2 cellular contexts compared by ENCODE assay signal in the genomic region with DNA sequence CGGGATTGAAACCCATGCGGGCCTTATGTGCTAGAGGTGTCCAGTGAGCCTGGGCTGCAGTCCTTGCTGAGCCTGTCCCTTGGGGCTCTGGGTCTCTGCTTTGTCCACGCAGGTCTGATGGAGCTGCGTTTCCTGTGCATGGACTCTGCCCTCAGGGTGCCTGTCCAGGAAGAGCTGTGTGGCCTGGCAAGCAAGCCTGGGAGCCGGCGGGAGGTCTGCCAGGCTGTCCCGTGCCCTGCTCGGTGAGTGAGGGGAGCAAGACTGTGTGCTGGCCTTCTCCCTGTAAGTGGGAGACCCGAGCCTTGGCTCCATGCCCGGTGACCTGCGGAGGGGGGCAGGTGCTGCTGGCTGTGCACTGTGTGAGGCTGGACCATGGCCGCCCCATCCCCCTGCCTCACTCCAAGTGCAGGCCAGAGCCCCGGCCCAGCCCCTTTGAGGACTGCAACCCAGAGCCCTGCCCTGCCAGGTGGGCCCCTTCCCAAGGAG.
TF ChIP-seq lines count a peak whose summit lies in the region.

No MANE protein-coding gene starts in this region.

TF ChIP-seq in HEK293, 187 proteins besides CTCF, POLR2A, EP300 and RAD21 (continued from another document):
- no peak for TF ChIP-seq ZNF112 (tag by site-specific recombination; IDR thresholded peaks at IDR 0.05)
- TF ChIP-seq ZIC2 (tag by site-specific recombination; IDR thresholded peaks at IDR 0.05): peak; percentile 35
- TF ChIP-seq ZNF2 (tag by site-specific recombination; IDR thresholded peaks at IDR 0.05): no peak

TF ChIP-seq in SK-N-SH, 30 proteins besides CTCF, POLR2A, EP300 and RAD21 (continued from another document):
- no peak for TF ChIP-seq REST (IDR thresholded peaks at IDR 0.05; ENCODE audit: low read depth, low read length)
- peak; percentile 12; the same call in 1 of the 2 replicates for TF ChIP-seq SMC3 (IDR thresholded peaks at IDR 0.05; ENCODE audit: low read depth, low read length)
- no peak for TF ChIP-seq GABPA (IDR thresholded peaks at IDR 0.05; ENCODE audit: low read depth)
- no peak for TF ChIP-seq RXRA (IDR thresholded peaks at IDR 0.05; ENCODE audit: borderline replicate concordance, low read depth)
- TF ChIP-seq, protein P1, sequence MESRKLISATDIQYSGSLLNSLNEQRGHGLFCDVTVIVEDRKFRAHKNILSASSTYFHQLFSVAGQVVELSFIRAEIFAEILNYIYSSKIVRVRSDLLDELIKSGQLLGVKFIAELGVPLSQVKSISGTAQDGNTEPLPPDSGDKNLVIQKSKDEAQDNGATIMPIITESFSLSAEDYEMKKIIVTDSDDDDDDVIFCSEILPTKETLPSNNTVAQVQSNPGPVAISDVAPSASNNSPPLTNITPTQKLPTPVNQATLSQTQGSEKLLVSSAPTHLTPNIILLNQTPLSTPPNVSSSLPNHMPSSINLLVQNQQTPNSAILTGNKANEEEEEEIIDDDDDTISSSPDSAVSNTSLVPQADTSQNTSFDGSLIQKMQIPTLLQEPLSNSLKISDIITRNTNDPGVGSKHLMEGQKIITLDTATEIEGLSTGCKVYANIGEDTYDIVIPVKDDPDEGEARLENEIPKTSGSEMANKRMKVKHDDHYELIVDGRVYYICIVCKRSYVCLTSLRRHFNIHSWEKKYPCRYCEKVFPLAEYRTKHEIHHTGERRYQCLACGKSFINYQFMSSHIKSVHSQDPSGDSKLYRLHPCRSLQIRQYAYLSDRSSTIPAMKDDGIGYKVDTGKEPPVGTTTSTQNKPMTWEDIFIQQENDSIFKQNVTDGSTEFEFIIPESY (IDR thresholded peaks at IDR 0.05; ENCODE audit: borderline replicate concordance, low read depth): no peak
- TF ChIP-seq, protein P2, sequence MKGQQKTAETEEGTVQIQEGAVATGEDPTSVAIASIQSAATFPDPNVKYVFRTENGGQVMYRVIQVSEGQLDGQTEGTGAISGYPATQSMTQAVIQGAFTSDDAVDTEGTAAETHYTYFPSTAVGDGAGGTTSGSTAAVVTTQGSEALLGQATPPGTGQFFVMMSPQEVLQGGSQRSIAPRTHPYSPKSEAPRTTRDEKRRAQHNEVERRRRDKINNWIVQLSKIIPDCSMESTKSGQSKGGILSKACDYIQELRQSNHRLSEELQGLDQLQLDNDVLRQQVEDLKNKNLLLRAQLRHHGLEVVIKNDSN (IDR thresholded peaks at IDR 0.05; ENCODE audit: borderline replicate concordance, low read depth): no peak
- TF ChIP-seq ELF1 (IDR thresholded peaks at IDR 0.05): no peak
- peak; percentile 77; the same call in 1 of the 2 replicates for TF ChIP-seq MXI1 (IDR thresholded peaks at IDR 0.05; ENCODE audit: low read depth, low read length)
- TF ChIP-seq FOXJ3 (CRISPR knock-in tag; IDR thresholded peaks at IDR 0.05): peak; percentile 82; the same call in 1 of the 2 replicates
